1 cellular context compared by ENCODE assay signal in the genomic region with DNA sequence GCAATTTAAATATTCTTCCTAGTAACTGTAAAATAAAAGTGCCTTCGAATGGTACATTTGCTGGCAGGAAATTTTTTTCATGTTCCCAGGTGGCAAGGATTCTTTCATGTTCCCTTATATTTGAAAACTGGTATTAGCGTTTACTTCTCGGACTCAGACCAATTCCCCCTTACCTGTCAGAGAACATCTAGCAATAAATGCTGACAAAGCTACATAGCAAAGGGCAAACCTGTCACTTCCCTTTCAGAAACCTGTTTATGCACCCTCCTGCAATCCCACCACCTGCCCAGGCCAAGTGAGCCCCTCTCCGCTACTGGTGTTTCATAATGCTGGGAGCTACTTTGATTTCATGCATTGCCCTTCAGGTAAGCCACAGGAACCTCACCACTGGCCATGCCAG.
TF ChIP-seq lines count a peak whose summit lies in the region.

No MANE protein-coding gene starts in this region.

TF ChIP-seq in K562, 482 proteins besides CTCF, POLR2A, EP300 and RAD21 (continued from another document):
- peak; percentile 27; the same call in 1 of the 2 replicates for TF ChIP-seq C11orf30 (IDR thresholded peaks at IDR 0.05; ENCODE audit: low read depth)
- no peak for TF ChIP-seq ZNF75A (CRISPR knock-in tag; IDR thresholded peaks at IDR 0.05)
- TF ChIP-seq RFX7 (CRISPR knock-in tag; IDR thresholded peaks at IDR 0.05) = no peak
- no peak for TF ChIP-seq FIP1L1 (IDR thresholded peaks at IDR 0.05; ENCODE audit: low read depth, low read length, poor library complexity, severe bottlenecking)
- TF ChIP-seq, protein P1, sequence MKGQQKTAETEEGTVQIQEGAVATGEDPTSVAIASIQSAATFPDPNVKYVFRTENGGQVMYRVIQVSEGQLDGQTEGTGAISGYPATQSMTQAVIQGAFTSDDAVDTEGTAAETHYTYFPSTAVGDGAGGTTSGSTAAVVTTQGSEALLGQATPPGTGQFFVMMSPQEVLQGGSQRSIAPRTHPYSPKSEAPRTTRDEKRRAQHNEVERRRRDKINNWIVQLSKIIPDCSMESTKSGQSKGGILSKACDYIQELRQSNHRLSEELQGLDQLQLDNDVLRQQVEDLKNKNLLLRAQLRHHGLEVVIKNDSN (CRISPR knock-in tag; IDR thresholded peaks at IDR 0.05) = no peak
- TF ChIP-seq PHB (CRISPR knock-in tag; IDR thresholded peaks at IDR 0.05) = no peak
